ENCODE assay signal across 1 cellular context in the genomic region with DNA sequence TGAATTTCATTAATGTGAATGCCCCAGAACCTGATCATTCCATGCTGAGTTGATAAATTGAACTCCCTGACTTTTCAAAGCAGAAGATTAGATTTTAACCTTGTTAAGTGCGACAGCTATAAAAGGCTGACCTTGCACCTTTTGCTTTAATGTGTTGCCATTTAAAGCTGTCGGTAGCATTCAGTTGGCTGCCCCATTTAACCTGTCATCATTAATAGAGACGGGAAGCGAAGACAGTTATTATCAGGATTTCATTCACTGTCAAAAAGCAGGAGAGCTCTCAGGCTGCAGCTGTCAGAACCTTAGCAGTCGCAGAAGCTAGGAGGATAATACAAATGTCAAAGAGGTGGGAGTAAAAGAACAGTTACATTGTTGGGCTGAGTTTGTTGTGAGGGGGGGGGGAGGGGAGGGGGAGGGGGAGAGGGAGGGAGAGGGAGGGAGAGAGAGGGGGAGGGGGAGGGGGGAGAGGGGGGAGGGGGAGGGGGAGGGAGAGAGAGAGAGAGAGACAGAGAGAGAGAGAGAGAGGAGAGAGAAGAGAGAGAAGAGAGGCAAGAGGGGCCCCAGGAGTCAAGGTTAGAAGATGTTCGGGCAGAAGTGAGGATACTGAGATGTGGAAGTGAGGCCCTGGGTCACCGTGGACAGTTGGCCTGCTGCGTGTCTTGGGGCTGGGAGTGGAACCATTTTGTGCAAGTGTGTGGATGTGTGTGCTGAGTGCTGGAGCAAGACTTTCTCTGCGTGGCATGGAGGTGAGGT.
TF ChIP-seq lines count a peak whose summit lies in the region.

No MANE protein-coding gene starts in this region.

TF ChIP-seq in neural cell, 6 proteins besides CTCF, POLR2A, EP300 and RAD21 (continued from another document):
- TF ChIP-seq, protein P1, sequence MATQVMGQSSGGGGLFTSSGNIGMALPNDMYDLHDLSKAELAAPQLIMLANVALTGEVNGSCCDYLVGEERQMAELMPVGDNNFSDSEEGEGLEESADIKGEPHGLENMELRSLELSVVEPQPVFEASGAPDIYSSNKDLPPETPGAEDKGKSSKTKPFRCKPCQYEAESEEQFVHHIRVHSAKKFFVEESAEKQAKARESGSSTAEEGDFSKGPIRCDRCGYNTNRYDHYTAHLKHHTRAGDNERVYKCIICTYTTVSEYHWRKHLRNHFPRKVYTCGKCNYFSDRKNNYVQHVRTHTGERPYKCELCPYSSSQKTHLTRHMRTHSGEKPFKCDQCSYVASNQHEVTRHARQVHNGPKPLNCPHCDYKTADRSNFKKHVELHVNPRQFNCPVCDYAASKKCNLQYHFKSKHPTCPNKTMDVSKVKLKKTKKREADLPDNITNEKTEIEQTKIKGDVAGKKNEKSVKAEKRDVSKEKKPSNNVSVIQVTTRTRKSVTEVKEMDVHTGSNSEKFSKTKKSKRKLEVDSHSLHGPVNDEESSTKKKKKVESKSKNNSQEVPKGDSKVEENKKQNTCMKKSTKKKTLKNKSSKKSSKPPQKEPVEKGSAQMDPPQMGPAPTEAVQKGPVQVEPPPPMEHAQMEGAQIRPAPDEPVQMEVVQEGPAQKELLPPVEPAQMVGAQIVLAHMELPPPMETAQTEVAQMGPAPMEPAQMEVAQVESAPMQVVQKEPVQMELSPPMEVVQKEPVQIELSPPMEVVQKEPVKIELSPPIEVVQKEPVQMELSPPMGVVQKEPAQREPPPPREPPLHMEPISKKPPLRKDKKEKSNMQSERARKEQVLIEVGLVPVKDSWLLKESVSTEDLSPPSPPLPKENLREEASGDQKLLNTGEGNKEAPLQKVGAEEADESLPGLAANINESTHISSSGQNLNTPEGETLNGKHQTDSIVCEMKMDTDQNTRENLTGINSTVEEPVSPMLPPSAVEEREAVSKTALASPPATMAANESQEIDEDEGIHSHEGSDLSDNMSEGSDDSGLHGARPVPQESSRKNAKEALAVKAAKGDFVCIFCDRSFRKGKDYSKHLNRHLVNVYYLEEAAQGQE (IDR thresholded peaks at IDR 0.05; ENCODE audit: borderline replicate concordance) = peak; percentile 60
- TF ChIP-seq MXI1 (conservative IDR thresholded peaks at IDR 0.05; ENCODE audit: poor library complexity, severe bottlenecking) = peak; percentile 26
TF ChIP-seq in neural cell: peak in this region for 3; not testable (repeated sequence) for 3.
